Comparison of ENCODE assay signal across 35 cellular contexts in genomic region chr2:205103699-205104098, GRCh38.
"Had no signal": no experiment of that assay in that cellular context is flagged by ENCODE, and none has a peak within 500 bp of the region (broad histone marks: within the 10 kb centered on the region; RNA-seq: fewer than 3 reads in every experiment).

No MANE protein-coding gene starts in this region.

- H3K27me3 Mint-ChIP-seq: activated B cell treated with CpG ODN at 0.5 μM for 24 hours; activated CD4-positive, alpha-beta memory T cell treated with anti-CD3 and anti-CD28 coated beads for 36 hours; activated CD8-positive, alpha-beta T cell treated with anti-CD3 and anti-CD28 coated beads for 36 hours; activated naive CD8-positive, alpha-beta T cell treated with anti-CD3 and anti-CD28 coated beads for 36 hours; activated T-helper 17 cell treated with anti-CD3 and anti-CD28 coated beads, Interleukin-2, amount 50 U/mL, for 72 hours; brain; central memory CD8-positive, alpha-beta T cell had no signal

- ATAC-seq: activated CD8-positive, alpha-beta T cell treated with anti-CD3 and anti-CD28 coated beads for 36 hours; activated naive CD4-positive, alpha-beta T cell treated with anti-CD3 and anti-CD28 coated beads, Interleukin-2, amount 50 U/mL, for 72 hours; activated T-cell treated with anti-CD3 and anti-CD28 coated beads, Interleukin-2, amount 50 U/mL, for 4 hours; activated T-cell treated with anti-CD3 and anti-CD28 coated beads, Interleukin-2, amount 50 U/mL, for 72 hours; activated T-helper 17 cell treated with anti-CD3 and anti-CD28 coated beads, Interleukin-2, amount 50 U/mL, for 72 hours had no signal

- H3K27ac ChIP-seq: ascending aorta, cardiac muscle cell, VCaP had no signal

- H3K36me3 ChIP-seq: ascending aorta, cardiac muscle cell had no signal

- H3K9me3 Mint-ChIP-seq: activated B cell treated with CpG ODN at 0.5 μM for 24 hours; activated CD4-positive, alpha-beta memory T cell treated with anti-CD3 and anti-CD28 coated beads for 36 hours; activated CD4-positive, alpha-beta T cell treated with anti-CD3 and anti-CD28 coated beads, Interleukin-2, amount 10 ng/mL, durations not matched to agents 24 days and 14 days; activated CD8-positive, alpha-beta T cell treated with anti-CD3 and anti-CD28 coated beads for 36 hours; activated naive CD4-positive, alpha-beta T cell treated with anti-CD3 and anti-CD28 coated beads for 36 hours; activated naive CD4-positive, alpha-beta T cell treated with anti-CD3 and anti-CD28 coated beads, Interleukin-2, amount 50 U/mL, for 72 hours; activated naive CD8-positive, alpha-beta T cell treated with anti-CD3 and anti-CD28 coated beads for 36 hours; activated T-cell treated with anti-CD3 and anti-CD28 coated beads, Interleukin-2, amount 50 U/mL, for 4 hours; activated T-cell treated with anti-CD3 and anti-CD28 coated beads, Interleukin-2, amount 50 U/mL, for 72 hours; activated T-helper 1 cell treated with anti-CD3 and anti-CD28 coated beads, Interleukin-12 subunit alpha, Interleukin-12 subunit beta, Interleukin-2, Interleukin-4 antibody, amounts not matched to agents 30 ng/mL and 10 ng/mL and 1 ng/mL, durations not matched to agents 14 hours and 24 hours and 36 hours; activated T-helper 17 cell treated with anti-CD3 and anti-CD28 coated beads, Interleukin-2, amount 50 U/mL, for 72 hours; brain; central memory CD8-positive, alpha-beta T cell; T-helper 2 cell treated with Interferon-gamma antibody and Interleukin-4, amounts not matched to agents 5 μg/mL and 100 μg/mL, for 36 hours had no signal

- H3K27ac Mint-ChIP-seq: activated B cell treated with CpG ODN at 0.5 μM for 24 hours; activated CD4-positive, alpha-beta memory T cell treated with anti-CD3 and anti-CD28 coated beads for 36 hours; activated CD4-positive, alpha-beta T cell treated with anti-CD3 and anti-CD28 coated beads, Interleukin-2, amount 10 ng/mL, durations not matched to agents 24 days and 14 days; activated CD8-positive, alpha-beta T cell treated with anti-CD3 and anti-CD28 coated beads for 36 hours; activated naive CD4-positive, alpha-beta T cell treated with anti-CD3 and anti-CD28 coated beads for 36 hours; activated naive CD4-positive, alpha-beta T cell treated with anti-CD3 and anti-CD28 coated beads, Interleukin-2, amount 50 U/mL, for 72 hours; activated naive CD8-positive, alpha-beta T cell treated with anti-CD3 and anti-CD28 coated beads for 36 hours; activated T-cell treated with anti-CD3 and anti-CD28 coated beads, Interleukin-2, amount 50 U/mL, for 72 hours; activated T-helper 1 cell treated with anti-CD3 and anti-CD28 coated beads, Interleukin-12 subunit alpha, Interleukin-12 subunit beta, Interleukin-2, Interleukin-4 antibody, amounts not matched to agents 30 ng/mL and 10 ng/mL and 1 ng/mL, durations not matched to agents 14 hours and 24 hours and 36 hours; activated T-helper 17 cell treated with anti-CD3 and anti-CD28 coated beads, Interleukin-2, amount 50 U/mL, for 72 hours; brain; T-helper 1 cell treated with Interleukin-12 subunit alpha and Interleukin-12 subunit beta and Interleukin-4 antibody, amounts not matched to agents 30 μg/mL and 1 μg/mL, for 36 hours; T-helper 2 cell treated with Interferon-gamma antibody and Interleukin-4, amounts not matched to agents 5 μg/mL and 100 μg/mL, for 36 hours had no signal

- DNase-seq: activated B cell treated with CpG ODN at 0.5 μM for 24 hours; activated CD4-positive, alpha-beta memory T cell treated with anti-CD3 and anti-CD28 coated beads for 36 hours; activated CD4-positive, alpha-beta T cell treated with anti-CD3 and anti-CD28 coated beads for 4 hours; activated CD4-positive, alpha-beta T cell treated with anti-CD3 and anti-CD28 coated beads, Interleukin-2, amount 10 ng/mL, durations not matched to agents 24 days and 14 days; activated CD4-positive, alpha-beta T cell treated with anti-CD3 and anti-CD28 coated beads, Interleukin-2, amount 50 U/mL, for 1 hour; activated CD4-positive, alpha-beta T cell treated with anti-CD3 and anti-CD28 coated beads, Interleukin-2, amount 50 U/mL, for 4 hours; activated CD4-positive, CD25-positive, alpha-beta regulatory T cell treated with anti-CD3 and anti-CD28 coated beads, Interleukin-2, amount 50 U/mL, for 72 hours; activated CD8-positive, alpha-beta memory T cell treated with anti-CD3 and anti-CD28 coated beads, Interleukin-2, amount 50 U/mL, for 4 hours; activated CD8-positive, alpha-beta T cell treated with anti-CD3 and anti-CD28 coated beads for 36 hours; activated effector memory CD4-positive, alpha-beta T cell treated with anti-CD3 and anti-CD28 coated beads, Interleukin-2, amount 50 U/mL, for 16 hours; activated gamma-delta T cell treated with Interleukin-2 at 50 U/mL for 16 hours; activated naive CD4-positive, alpha-beta T cell; activated naive CD4-positive, alpha-beta T cell treated with anti-CD3 and anti-CD28 coated beads for 36 hours; activated naive CD4-positive, alpha-beta T cell treated with anti-CD3 and anti-CD28 coated beads, Interleukin-2, amount 50 U/mL, for 16 hours; activated naive CD8-positive, alpha-beta T cell treated with anti-CD3 and anti-CD28 coated beads for 36 hours; activated T-cell treated with anti-CD3 and anti-CD28 coated beads for 4 hours; activated T-cell treated with anti-CD3 and anti-CD28 coated beads, Interleukin-2, amount 50 U/mL, for 1 hour; activated T-cell treated with anti-CD3 and anti-CD28 coated beads, Interleukin-2, amount 50 U/mL, for 4 hours; activated T-cell treated with anti-CD3 and anti-CD28 coated beads, Interleukin-2, amount 50 U/mL, for 72 hours; amygdala; anterior cingulate cortex; caudate nucleus; cerebellar nuclear complex; T-helper 2 cell; T-helper 9 cell had no signal

- H3K36me3 Mint-ChIP-seq: activated CD4-positive, alpha-beta memory T cell treated with anti-CD3 and anti-CD28 coated beads for 36 hours; activated naive CD4-positive, alpha-beta T cell treated with anti-CD3 and anti-CD28 coated beads, Interleukin-2, amount 50 U/mL, for 72 hours; activated naive CD8-positive, alpha-beta T cell treated with anti-CD3 and anti-CD28 coated beads for 36 hours; brain had no signal

- H3K4me1 ChIP-seq: ascending aorta had no signal

- H3K27me3 ChIP-seq: ascending aorta, cardiac muscle cell had no signal

- H3K4me3 ChIP-seq: ascending aorta, cardiac muscle cell had no signal

- H3K4me3 Mint-ChIP-seq: activated B cell treated with CpG ODN at 0.5 μM for 24 hours; activated CD4-positive, alpha-beta memory T cell treated with anti-CD3 and anti-CD28 coated beads for 36 hours; activated CD4-positive, alpha-beta T cell treated with anti-CD3 and anti-CD28 coated beads, Interleukin-2, amount 10 ng/mL, durations not matched to agents 24 days and 14 days; activated CD8-positive, alpha-beta T cell treated with anti-CD3 and anti-CD28 coated beads for 36 hours; activated naive CD4-positive, alpha-beta T cell treated with anti-CD3 and anti-CD28 coated beads for 36 hours; activated naive CD8-positive, alpha-beta T cell treated with anti-CD3 and anti-CD28 coated beads for 36 hours; activated T-cell treated with anti-CD3 and anti-CD28 coated beads, Interleukin-2, amount 50 U/mL, for 4 hours; activated T-cell treated with anti-CD3 and anti-CD28 coated beads, Interleukin-2, amount 50 U/mL, for 72 hours; activated T-helper 1 cell treated with anti-CD3 and anti-CD28 coated beads, Interleukin-12 subunit alpha, Interleukin-12 subunit beta, Interleukin-2, Interleukin-4 antibody, amounts not matched to agents 30 ng/mL and 10 ng/mL and 1 ng/mL, durations not matched to agents 14 hours and 24 hours and 36 hours; activated T-helper 17 cell treated with anti-CD3 and anti-CD28 coated beads, Interleukin-2, amount 50 U/mL, for 72 hours; brain; central memory CD8-positive, alpha-beta T cell; T-helper 1 cell treated with Interleukin-12 subunit alpha and Interleukin-12 subunit beta and Interleukin-4 antibody, amounts not matched to agents 30 μg/mL and 1 μg/mL, for 36 hours; T-helper 2 cell treated with Interferon-gamma antibody and Interleukin-4, amounts not matched to agents 5 μg/mL and 100 μg/mL, for 36 hours had no signal

- H3K4me1 Mint-ChIP-seq: activated B cell treated with CpG ODN at 0.5 μM for 24 hours; activated CD4-positive, alpha-beta T cell treated with anti-CD3 and anti-CD28 coated beads, Interleukin-2, amount 10 ng/mL, durations not matched to agents 24 days and 14 days; activated T-helper 17 cell treated with anti-CD3 and anti-CD28 coated beads, Interleukin-2, amount 50 U/mL, for 72 hours; central memory CD8-positive, alpha-beta T cell had no signal
